15 cellular contexts compared by ENCODE assay signal in genomic region chr9:8850916-8851315, GRCh38.
A peak's percentile ranks its signal among the peaks of the same experiment; 100 is the strongest.
DNase-seq lines count a peak whose midpoint lies in the region; TF ChIP-seq lines count a peak whose summit lies in the region.
"Had no signal": no experiment of that assay in that cellular context is flagged by ENCODE, and none has a peak within 500 bp of the region (broad histone marks: within the 10 kb centered on the region; RNA-seq: fewer than 3 reads in every experiment).

No MANE protein-coding gene starts in this region.

- H3K27ac Mint-ChIP-seq in chondrocyte (ENCODE audit: unreplicated experiment): no peak overlapping the region

- peak overlapping the region; percentile 93 for H3K9ac ChIP-seq in Loucy (ENCODE audit: low read depth, low read length, poor library complexity, severe bottlenecking)

- no peaks in the 10 kb centered on the region for H3K9me3 ChIP-seq in Loucy (ENCODE audit: insufficient read depth, low read depth, low read length)
- H3K9me3 ChIP-seq: Peyer's patch had no signal

- no peaks in the 10 kb centered on the region for H3K9me3 Mint-ChIP-seq in chondrocyte (ENCODE audit: low read depth)

- no peaks in the 10 kb centered on the region for H3F3A ChIP-seq in Loucy (ENCODE audit: low read depth)

- H3K36me3 ChIP-seq in Loucy (ENCODE audit: insufficient read depth, low read length): peaks cover 6% of the 10 kb centered on the region; the same call in 1 of the 2 replicates
- H3K36me3 ChIP-seq: Peyer's patch had no signal

- H3K79me2 ChIP-seq in Loucy (ENCODE audit: insufficient read depth, low read length): peaks cover 100% of the 10 kb centered on the region

- H3K4me3 Mint-ChIP-seq in chondrocyte (ENCODE audit: unreplicated experiment): no peak overlapping the region

- peak overlapping the region; percentile 91 for H3K4me3 ChIP-seq in Loucy (ENCODE audit: low read length, poor library complexity, severe bottlenecking)
- H3K4me3 ChIP-seq: Peyer's patch had no signal

- H2AFZ ChIP-seq in Loucy (ENCODE audit: low read length): no peak overlapping the region

- peaks cover 75% of the 10 kb centered on the region for H4K20me1 ChIP-seq in Loucy (ENCODE audit: insufficient read depth, low read length, poor library complexity, severe bottlenecking)

- H3K9me2 ChIP-seq in Loucy (replicated peaks; ENCODE audit: low read depth, low read length): no peaks in the 10 kb centered on the region

- DNase-seq in NCI-H1417 (lab: John Stamatoyannopoulos, UW) (peak in 2 of 3 experiments; percentile 5 to 39), NCI-H1417 treated with DMSO at 0.1 percent for 48 hours (lab: John Stamatoyannopoulos, UW) (no peak), SK-N-DZ (ENCODE audit: low spot score) (peak; percentile 54), myocyte (ENCODE audit: low read depth) (peak; percentile 13), DMS153 (lab: John Stamatoyannopoulos, UW) (no peak), chondrocyte (ENCODE audit: low spot score) (no peak)
- DNase-seq in stimulated activated CD4-positive, alpha-beta T cell treated with anti-CD3 and anti-CD28 coated beads, Interleukin-1b, Interleukin-23, amount 100 ng/mL, for 48 hours: no peak
- DNase-seq: HCEC 1CT, IMR-90, Kasumi-1, NCI-H1694 treated with DMSO at 0.1 percent for 48 hours, NCI-H526 treated with DMSO at 0.1 percent for 48 hours, Peyer's patch, SW 1271 had no signal

- H3K36me3 Mint-ChIP-seq in chondrocyte (ENCODE audit: low read depth): no peaks in the 10 kb centered on the region

- peaks cover 62% of the 10 kb centered on the region for H3K4me1 ChIP-seq in Loucy (ENCODE audit: insufficient read depth, low read length, poor library complexity, severe bottlenecking)
- H3K4me1 ChIP-seq: Peyer's patch had no signal

- no peaks in the 10 kb centered on the region for H3K27me3 ChIP-seq in Loucy (ENCODE audit: insufficient read depth, low read length, poor library complexity, severe bottlenecking)
- H3K27me3 ChIP-seq: Peyer's patch had no signal

- no peaks in the 10 kb centered on the region for H3K4me1 Mint-ChIP-seq in chondrocyte (ENCODE audit: low read depth)

- H3K4me2 ChIP-seq in Loucy (ENCODE audit: low read depth, low read length, poor library complexity, severe bottlenecking): peak overlapping the region; percentile 93

- TF ChIP-seq CTCF in Loucy (conservative IDR thresholded peaks at IDR 0.05; ENCODE audit: low read length) (no peak), chondrocyte (IDR thresholded peaks at IDR 0.05) (no peak)

- peaks cover 9% of the 10 kb centered on the region for H3K27me3 Mint-ChIP-seq in chondrocyte (ENCODE audit: low read depth)

Comparison
In these comparisons a context has a peak if more than half of its experiments do, and no peak if none do; other contexts are left out.
1. DNase-seq: peak in NCI-H1417 (2 of 3), SK-N-DZ (single experiment) and myocyte (single experiment); none in NCI-H1417 treated with DMSO at 0.1 percent for 48 hours (single experiment), DMS153 (single experiment), stimulated activated CD4-positive, alpha-beta T cell treated with anti-CD3 and anti-CD28 coated beads, Interleukin-1b, Interleukin-23, amount 100 ng/mL, for 48 hours (single experiment) and chondrocyte (single experiment).